ENCODE assay signal across 8 cellular contexts in genomic region chr9:806285-807156, GRCh38. TPM values are rescaled to one million over a fixed set of nuclear protein-coding genes. Genes with fewer than 3 reads are reported as not detected.
DNase-seq lines count a peak whose midpoint lies in the region; ATAC-seq and TF ChIP-seq lines count a peak whose summit lies in the region.

No MANE protein-coding gene starts in this region.

- TF ChIP-seq POLR2A in thyroid gland (IDR thresholded peaks at IDR 0.05): no peak

- H3K9me3 ChIP-seq in thyroid gland: no peaks in the 10 kb centered on the region

- WGBS in thyroid gland, 2 donors: 60 to 64% methylated on average over 8 of the region's 8 CpGs

- in situ Hi-C loops in astrocyte of the cerebellum (cut with HindIII; ENCODE audit: low sequenced_read_pairs): loop anchor here (5.0 kb wide), 1 partner anchor 44 kb away; no protein-coding TSS in a partner anchor

- H3K27me3 ChIP-seq in thyroid gland: no peaks in the 10 kb centered on the region

- peak; percentile 75 for TF ChIP-seq CTCF in astrocyte of the cerebellum (IDR thresholded peaks at IDR 0.05; ENCODE audit: low read depth, low read length, missing control alignments)
- TF ChIP-seq CTCF in thyroid gland (IDR thresholded peaks at IDR 0.05): peak; percentile 45 to 99 (median 70)

- ATAC-seq in Right ventricle myocardium superior (ENCODE audit: poor library complexity) (peak; percentile 38), GM21381 (IDR thresholded peaks at IDR 0.05; ENCODE audit: unreplicated experiment) (no peak)

- H3K36me3 ChIP-seq in thyroid gland: no peaks in the 10 kb centered on the region

- peaks cover 8 to 13% of the 10 kb centered on the region in 2 donors for H3K4me1 ChIP-seq in thyroid gland

- intact Hi-C loops in Right ventricle myocardium superior (cut with DNase I): loop anchor here (10.0 kb wide), 1 partner anchor 422 kb away; no protein-coding TSS in a partner anchor
- intact Hi-C loops in cardiac septum (cut with DNase I): loop anchor here (5.0 to 10.0 kb wide), 2 partner anchors 189 to 422 kb away; no protein-coding TSS in a partner anchor
- intact Hi-C loops in thyroid gland (cut with DNase I): no loop called here

- H3K27ac ChIP-seq in thyroid gland: no peak overlapping the region

- DNase-seq in Right ventricle myocardium superior (no peak), cardiac septum (ENCODE audit: low spot score) (no peak), MV-4-11 (lab: John Stamatoyannopoulos, UW) (peak; percentile 15), astrocyte of the cerebellum (ENCODE audit: low read depth) (peak; percentile 38), iPS-NIHi11 (ENCODE audit: low spot score) (peak; percentile 58), thyroid gland (no peak), occipital lobe (lab: John Stamatoyannopoulos, UW) (no peak)

- H3K4me3 ChIP-seq in astrocyte of the cerebellum (ENCODE audit: low read depth, low read length) (no peak overlapping the region), thyroid gland (replicated peaks in 1 of 3) (no peak overlapping the region)

RNA-seq across cellular contexts. Expression of gene DMRT1, which starts 35.0 kb away (rescaled TPM):
- not detected for total RNA-seq in Right ventricle myocardium superior
- not detected for total RNA-seq in cardiac septum
- 1 to 10 TPM in 1 of 4 donors, under 1 TPM in 2, not detected in 1; 0.33 to 2.0 (median 0.94) TPM for total RNA-seq in thyroid gland
- total RNA-seq in occipital lobe: 0.62 TPM

Comparison
In these comparisons a context has a peak if more than half of its experiments do, and no peak if none do; other contexts are left out.
1. DNase-seq: peak in MV-4-11 (single experiment), astrocyte of the cerebellum (single experiment) and iPS-NIHi11 (single experiment); none in Right ventricle myocardium superior (single experiment), cardiac septum (single experiment), thyroid gland (0 of 2) and occipital lobe (single experiment).